ENCODE assay signal across 1 cellular context in genomic region chr9:112751059-112751795, GRCh38.
TF ChIP-seq lines count a peak whose summit lies in the region.

No MANE protein-coding gene starts in this region.

TF ChIP-seq in endothelial cell of umbilical vein, 7 proteins besides CTCF, POLR2A, EP300 and RAD21:
- TF ChIP-seq MAX (IDR thresholded peaks at IDR 0.05; ENCODE audit: insufficient read depth, insufficient read length) (no peak), JUN (IDR thresholded peaks at IDR 0.05; ENCODE audit: borderline replicate concordance, insufficient read depth, insufficient read length, low read depth) (no peak), GATA2 (IDR thresholded peaks at IDR 0.05; ENCODE audit: insufficient read depth, insufficient read length, low read depth, low read length) (no peak), MYC (IDR thresholded peaks at IDR 0.05; ENCODE audit: low read depth, low read length) (no peak), POLR2AphosphoS5 (IDR thresholded peaks at IDR 0.05; ENCODE audit: insufficient read depth, low read depth, low read length) (no peak), FOS (IDR thresholded peaks at IDR 0.05; ENCODE audit: borderline replicate concordance, insufficient read depth, low read length) (no peak), EZH2 (IDR thresholded peaks at IDR 0.05; ENCODE audit: borderline replicate concordance, low read depth, low read length, severe bottlenecking) (no peak)
